15 cellular contexts compared by ENCODE assay signal in the genomic region with DNA sequence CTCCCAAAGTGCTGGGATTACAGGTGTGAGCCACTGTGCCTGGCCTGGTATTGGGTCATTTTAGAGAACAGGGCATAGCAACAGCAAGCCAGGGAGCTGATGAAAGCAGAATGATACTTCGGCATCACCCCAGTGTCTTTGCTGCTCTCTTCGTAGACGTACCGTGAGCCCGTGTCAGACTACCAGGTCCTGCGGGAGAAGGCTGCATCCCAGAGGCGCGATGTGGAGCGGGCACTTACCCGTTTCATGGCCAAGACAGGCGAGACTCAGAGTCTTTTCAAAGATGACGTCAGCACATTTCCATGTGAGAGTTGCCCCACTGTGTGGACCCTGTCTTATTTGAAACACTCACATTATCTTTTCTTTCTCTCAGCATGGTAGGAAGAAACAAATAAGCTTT. TPM values are rescaled to one million over a fixed set of nuclear protein-coding genes. Genes with fewer than 3 reads are reported as not detected.
A peak's percentile ranks its signal among the peaks of the same experiment; 100 is the strongest.
DNase-seq lines count a peak whose midpoint lies in the region; ATAC-seq and TF ChIP-seq lines count a peak whose summit lies in the region.
"Had no signal": no experiment of that assay in that cellular context is flagged by ENCODE, and none has a peak within 500 bp of the region (broad histone marks: within the 10 kb centered on the region; RNA-seq: fewer than 3 reads in every experiment).

No MANE protein-coding gene starts in this region.

- intact Hi-C loops in spleen (cut with DNase I; ENCODE audit: low total_unique reads) (no loop called here), esophagus muscularis mucosa (cut with DNase I) (no loop called here)

- in situ Hi-C loops in SK-MEL-5 (cut with HindIII; ENCODE audit: low pct_unique_long_range_greater_than_20kb, low sequenced_read_pairs), result no loop called here

- no peak for ATAC-seq in activated T-cell treated with anti-CD3 and anti-CD28 coated beads, Interleukin-2, amount 50 U/mL, for 72 hours (replicated peaks in 1 of 2)
- ATAC-seq: GM12878 had no signal

- 95 to 98% (median 97%) methylated on average over 12 of the region's 12 CpGs for WGBS in spleen, 5 donors
- 85% methylated on average over 12 of the region's 12 CpGs for WGBS in esophagus muscularis mucosa

- H3K27me3 ChIP-seq in spleen (replicated peaks in 1 of 7), result no peaks in the 10 kb centered on the region
- no peaks in the 10 kb centered on the region for H3K27me3 ChIP-seq in esophagus muscularis mucosa

- no peak overlapping the region for H3K27ac ChIP-seq in spleen
- no peak overlapping the region for H3K27ac ChIP-seq in coronary artery
- no peak overlapping the region for H3K27ac ChIP-seq in esophagus muscularis mucosa (replicated peaks in 1 of 4)
- H3K27ac ChIP-seq: GM23248 had no signal

- peaks cover 1% of the 10 kb centered on the region for H3K4me1 Mint-ChIP-seq in activated T-cell treated with anti-CD3 and anti-CD28 coated beads, Interleukin-2, amount 50 U/mL, for 24 hours (ENCODE audit: low read depth)
- H3K4me1 Mint-ChIP-seq in activated T-cell treated with anti-CD3 and anti-CD28 coated beads, Interleukin-2, amount 50 U/mL, for 72 hours (ENCODE audit: low read depth), result no peaks in the 10 kb centered on the region
- H3K4me1 Mint-ChIP-seq: B cell, IgD-negative memory B cell had no signal

- H3K27me3 Mint-ChIP-seq in activated T-cell treated with anti-CD3 and anti-CD28 coated beads, Interleukin-2, amount 50 U/mL, for 24 hours, result no peaks in the 10 kb centered on the region
- no peaks in the 10 kb centered on the region for H3K27me3 Mint-ChIP-seq in activated T-cell treated with anti-CD3 and anti-CD28 coated beads, Interleukin-2, amount 50 U/mL, for 72 hours (ENCODE audit: low read depth)
- H3K27me3 Mint-ChIP-seq: B cell; CD4-positive, alpha-beta T cell; IgD-negative memory B cell had no signal

- H3K36me3 ChIP-seq in spleen (peaks cover 10 to 100% (median 94%) of the 10 kb centered on the region in 6 donors), esophagus muscularis mucosa (peaks cover 69 to 100% (median 90%) of the 10 kb centered on the region in 4 donors)

- no peak overlapping the region for H3K4me3 ChIP-seq in spleen
- H3K4me3 ChIP-seq in coronary artery, result no peak overlapping the region
- no peak overlapping the region for H3K4me3 ChIP-seq in esophagus muscularis mucosa
- H3K4me3 ChIP-seq: GM12878, GM23248 had no signal

- no peak overlapping the region for H3K4me3 Mint-ChIP-seq in activated T-cell treated with anti-CD3 and anti-CD28 coated beads, Interleukin-2, amount 50 U/mL, for 24 hours
- H3K4me3 Mint-ChIP-seq in activated T-cell treated with anti-CD3 and anti-CD28 coated beads, Interleukin-2, amount 50 U/mL, for 72 hours, result no peak overlapping the region
- H3K4me3 Mint-ChIP-seq: B cell; CD4-positive, alpha-beta T cell; IgD-negative memory B cell had no signal

- no peaks in the 10 kb centered on the region for H3K9me3 ChIP-seq in spleen
- H3K9me3 ChIP-seq in esophagus muscularis mucosa, result no peaks in the 10 kb centered on the region

- H3K27ac Mint-ChIP-seq in activated T-cell treated with anti-CD3 and anti-CD28 coated beads, Interleukin-2, amount 50 U/mL, for 24 hours, result peak overlapping the region; percentile 42
- H3K27ac Mint-ChIP-seq in activated T-cell treated with anti-CD3 and anti-CD28 coated beads, Interleukin-2, amount 50 U/mL, for 72 hours, result no peak overlapping the region
- H3K27ac Mint-ChIP-seq: B cell; CD4-positive, alpha-beta T cell; IgD-negative memory B cell had no signal

- TF ChIP-seq POLR2A in spleen (IDR thresholded peaks at IDR 0.05), result no peak
- no peak for TF ChIP-seq POLR2A in esophagus muscularis mucosa (IDR thresholded peaks at IDR 0.05; ENCODE audit: low read depth)

- DNase-seq in activated T-cell treated with anti-CD3 and anti-CD28 coated beads, Interleukin-2, amount 50 U/mL, for 24 hours, result no peak
- no peak for DNase-seq in activated T-cell treated with anti-CD3 and anti-CD28 coated beads, Interleukin-2, amount 50 U/mL, for 72 hours
- DNase-seq in Ammon's horn (ENCODE audit: low spot score) (peak; percentile 49), SK-MEL-5 (ENCODE audit: low read depth, low spot score) (peak; percentile 85), spleen (peak; percentile 40), coronary artery (ENCODE audit: low spot score) (no peak), esophagus muscularis mucosa (ENCODE audit: extremely low spot score) (no peak)
- DNase-seq: ACHN; Calu3; CD4-positive, alpha-beta T cell; DMS79 had no signal

- no peak for TF ChIP-seq EP300 in esophagus muscularis mucosa (IDR thresholded peaks at IDR 0.05)

- TF ChIP-seq CTCF in spleen (IDR thresholded peaks at IDR 0.05 in 8 of 11, conservative IDR thresholded peaks at IDR 0.05 in 3 of 11) (no peak), coronary artery (IDR thresholded peaks at IDR 0.05) (no peak), esophagus muscularis mucosa (IDR thresholded peaks at IDR 0.05) (no peak)

- H3K4me1 ChIP-seq in spleen (no peaks in the 10 kb centered on the region), esophagus muscularis mucosa (peaks cover 0 to 5% (median 0%) of the 10 kb centered on the region in 4 donors)

- H3K9me3 Mint-ChIP-seq in activated T-cell treated with anti-CD3 and anti-CD28 coated beads, Interleukin-2, amount 50 U/mL, for 24 hours, result no peaks in the 10 kb centered on the region
- H3K9me3 Mint-ChIP-seq in activated T-cell treated with anti-CD3 and anti-CD28 coated beads, Interleukin-2, amount 50 U/mL, for 72 hours, result no peaks in the 10 kb centered on the region
- H3K9me3 Mint-ChIP-seq: CD4-positive, alpha-beta T cell; IgD-negative memory B cell had no signal

- peaks cover 37% of the 10 kb centered on the region for H3K36me3 Mint-ChIP-seq in activated T-cell treated with anti-CD3 and anti-CD28 coated beads, Interleukin-2, amount 50 U/mL, for 24 hours (ENCODE audit: low read depth)
- H3K36me3 Mint-ChIP-seq in activated T-cell treated with anti-CD3 and anti-CD28 coated beads, Interleukin-2, amount 50 U/mL, for 72 hours (ENCODE audit: insufficient read depth in 2 of 2), result peaks cover 1 to 13% of the 10 kb centered on the region in 2 donors
- H3K36me3 Mint-ChIP-seq: IgD-negative memory B cell had no signal

RNA-seq across cellular contexts. Expression of a gene that starts 15.8 kb away (rescaled TPM):
- total RNA-seq in activated T-cell treated with anti-CD3 and anti-CD28 coated beads, Interleukin-2, amount 50 U/mL, for 72 hours, result 10 to 100 TPM; 62.6 to 70.4 TPM
- 17.9 and 19.3 TPM in 2 replicates for total RNA-seq in SK-MEL-5 (2014; rRNA removed; shearing (Covaris generic))
- polyA plus RNA-seq in SK-MEL-5 (2015; cell fraction: cytosol; rRNA removed), result 21.7 and 24.5 TPM in 2 replicates
- 11.3 and 16.3 TPM in 2 replicates for polyA plus RNA-seq in SK-MEL-5 (2015; cell fraction: nucleus; rRNA removed)
- total RNA-seq in spleen (10 to 100 TPM; 32.1 to 56.3 (median 38.8) TPM), esophagus muscularis mucosa (10 to 100 TPM; 16.7 to 35.2 (median 25.9) TPM)
- polyA plus RNA-seq in spleen, result 10 to 100 TPM in 1 of 3 donors, 1 to 10 TPM in 2; 8.2 to 12.5 (median 8.8) TPM

Comparison
In these comparisons a context has a peak if more than half of its experiments do, and no peak if none do; other contexts are left out.
1. DNase-seq: peak in Ammon's horn (single experiment), SK-MEL-5 (single experiment) and spleen (single experiment); none in activated T-cell treated with anti-CD3 and anti-CD28 coated beads, Interleukin-2, amount 50 U/mL, for 24 hours (single experiment), activated T-cell treated with anti-CD3 and anti-CD28 coated beads, Interleukin-2, amount 50 U/mL, for 72 hours (0 of 2), coronary artery (single experiment) and esophagus muscularis mucosa (single experiment).